Comparison of ENCODE assay signal across 8 cellular contexts in the genomic region with DNA sequence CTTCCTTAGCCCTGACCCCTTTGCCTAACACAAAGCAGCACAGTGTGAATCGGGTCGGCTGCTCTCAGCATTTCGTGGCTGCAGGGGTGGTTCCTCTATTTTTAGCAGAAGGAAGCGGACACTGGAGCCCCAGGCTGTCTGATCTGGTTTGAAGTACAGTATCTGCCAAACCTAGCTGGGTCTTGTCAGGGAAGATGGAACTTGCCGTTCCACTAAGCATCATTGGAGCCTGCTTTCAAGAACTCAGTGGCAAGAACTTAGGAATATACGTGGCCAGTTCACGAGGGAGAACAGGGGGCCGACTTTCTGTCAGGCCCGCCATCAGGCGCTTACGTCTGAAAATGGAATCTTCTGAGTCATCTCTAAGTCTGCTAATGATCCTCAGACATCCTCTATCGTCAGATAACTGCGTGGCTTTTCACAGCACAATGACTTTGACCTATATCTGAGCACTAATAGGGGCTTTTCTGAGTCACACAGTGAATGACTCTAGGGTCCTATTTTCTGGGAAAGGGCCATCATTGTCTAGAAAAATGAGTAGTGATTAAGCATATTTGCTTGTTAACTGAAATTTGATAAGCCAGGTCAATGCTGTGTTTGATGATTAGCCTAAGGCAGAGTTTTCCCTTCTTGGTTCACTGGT. TPM values are rescaled to one million over a fixed set of nuclear protein-coding genes. Genes with fewer than 3 reads are reported as not detected.
DNase-seq lines count a peak whose midpoint lies in the region; ATAC-seq and TF ChIP-seq lines count a peak whose summit lies in the region.

No MANE protein-coding gene starts in this region.

- 31% methylated on average over 13 of the region's 13 CpGs for WGBS in esophagus muscularis mucosa

- no peaks in the 10 kb centered on the region for H3K27me3 ChIP-seq in BLaER1
- no peaks in the 10 kb centered on the region for H3K27me3 ChIP-seq in esophagus muscularis mucosa
- H3K27me3 ChIP-seq in upper lobe of right lung: no peaks in the 10 kb centered on the region

- ATAC-seq in GM21515 (IDR thresholded peaks at IDR 0.05; ENCODE audit: unreplicated experiment) (peak; percentile 43), omental fat pad (ENCODE audit: low FRiP score) (peak; percentile 21), upper lobe of right lung (peak; percentile 84)

- H3K9me3 ChIP-seq in BLaER1: no peaks in the 10 kb centered on the region
- H3K9me3 ChIP-seq in esophagus muscularis mucosa: no peaks in the 10 kb centered on the region
- H3K9me3 ChIP-seq in upper lobe of right lung: no peaks in the 10 kb centered on the region

- no peaks in the 10 kb centered on the region for H4K20me1 ChIP-seq in BLaER1

- H3K4me2 ChIP-seq in BLaER1: peak overlapping the region; percentile 69

- TF ChIP-seq EP300 in esophagus muscularis mucosa (IDR thresholded peaks at IDR 0.05): no peak

- H3K4me1 ChIP-seq in BLaER1 (peaks cover 41% of the 10 kb centered on the region), esophagus muscularis mucosa (peaks cover 15 to 28% (median 25%) of the 10 kb centered on the region in 4 donors), upper lobe of right lung (peaks cover 15% of the 10 kb centered on the region)

- DNase-seq in MV-4-11 (lab: John Stamatoyannopoulos, UW) (peak; percentile 92), esophagus muscularis mucosa (ENCODE audit: extremely low spot score) (peak; percentile 93), omental fat pad (ENCODE audit: low spot score) (no peak), upper lobe of right lung (peak; percentile 72), NCI-H1105 (lab: John Stamatoyannopoulos, UW) (no peak)
- peak; percentile 26 to 54 for DNase-seq in activated CD8-positive, alpha-beta memory T cell treated with anti-CD3 and anti-CD28 coated beads for 4 hours (ENCODE audit: low read depth in 2 of 2)

- H3K27ac ChIP-seq in BLaER1 (peak overlapping the region; percentile 77), esophagus muscularis mucosa (replicated peaks in 1 of 4) (peak overlapping the region; percentile 79 to 88 (median 85)), upper lobe of right lung (peak overlapping the region; percentile 80)

- no peak for TF ChIP-seq POLR2A in esophagus muscularis mucosa (IDR thresholded peaks at IDR 0.05; ENCODE audit: low read depth)

- peaks cover 63% of the 10 kb centered on the region for H3K36me3 ChIP-seq in BLaER1
- peaks cover 11 to 82% (median 65%) of the 10 kb centered on the region in 4 donors for H3K36me3 ChIP-seq in esophagus muscularis mucosa
- H3K36me3 ChIP-seq in upper lobe of right lung: peaks cover 47% of the 10 kb centered on the region

- intact Hi-C loops in esophagus muscularis mucosa (cut with DNase I): no loop called here
- intact Hi-C loops in upper lobe of right lung (cut with DNase I): no loop called here

- H3K4me3 ChIP-seq in BLaER1 (peak overlapping the region; percentile 40), esophagus muscularis mucosa (peak overlapping the region in 1 of 4 donors; percentile 2), upper lobe of right lung (no peak overlapping the region)

- TF ChIP-seq CTCF in esophagus muscularis mucosa (IDR thresholded peaks at IDR 0.05) (no peak), omental fat pad (IDR thresholded peaks at IDR 0.05) (no peak), upper lobe of right lung (IDR thresholded peaks at IDR 0.05) (no peak)

- H3K9ac ChIP-seq in BLaER1: peak overlapping the region; percentile 69

RNA-seq across cellular contexts. Expression of a gene that starts 43.3 kb away (rescaled TPM):
- total RNA-seq in esophagus muscularis mucosa: 100 to 1,000 TPM; 100 to 206 (median 122) TPM
- 10 to 100 TPM in 1 of 4 donors, 1 to 10 TPM in 3; 2.5 to 14.7 (median 4.0) TPM for total RNA-seq in omental fat pad
- total RNA-seq in upper lobe of right lung: 5.7 TPM

Comparison
In these comparisons a context has a peak if more than half of its experiments do, and no peak if none do; other contexts are left out.
1. ATAC-seq: peak in every context shown above with its lines; median percentile 84 in upper lobe of right lung; 43 in GM21515; 21 in omental fat pad.
2. DNase-seq: peak in MV-4-11 (single experiment), activated CD8-positive, alpha-beta memory T cell treated with anti-CD3 and anti-CD28 coated beads for 4 hours (2 of 2), esophagus muscularis mucosa (single experiment) and upper lobe of right lung (single experiment); none in omental fat pad (single experiment) and NCI-H1105 (single experiment).
3. RNA of a gene that starts 43.3 kb away (total RNA-seq): 100 to 206 TPM in esophagus muscularis mucosa; 5.7 TPM in upper lobe of right lung (single experiment) and 2.5 to 14.7 TPM in omental fat pad; every median in the first group is over 4 times any median in the second.
4. Peak in every context shown above with its lines, with median percentiles within 50 percentile points of each other: H3K27ac ChIP-seq.